8 cellular contexts compared by ENCODE assay signal in genomic region chr11:316031-316701, GRCh38. TPM values are rescaled to one million over a fixed set of nuclear protein-coding genes. Genes with fewer than 3 reads are reported as not detected.
DNase-seq lines count a peak whose midpoint lies in the region; ATAC-seq and TF ChIP-seq lines count a peak whose summit lies in the region.
"Had no signal": no experiment of that assay in that cellular context is flagged by ENCODE, and none has a peak within 500 bp of the region (broad histone marks: within the 10 kb centered on the region; RNA-seq: fewer than 3 reads in every experiment).

No MANE protein-coding gene starts in this region.

- H3K27ac Mint-ChIP-seq in activated CD4-positive, alpha-beta T cell treated with anti-CD3 and anti-CD28 coated beads, Interleukin-2, amount 10 ng/mL, durations not matched to agents 24 days and 14 days: peak overlapping the region; percentile 96

- no peak for ATAC-seq in HG02759 (IDR thresholded peaks at IDR 0.05; ENCODE audit: unreplicated experiment)

- no peaks in the 10 kb centered on the region for H3K27me3 Mint-ChIP-seq in activated CD4-positive, alpha-beta T cell treated with anti-CD3 and anti-CD28 coated beads, Interleukin-2, amount 10 ng/mL, durations not matched to agents 24 days and 14 days

- no peaks in the 10 kb centered on the region for H3K9me3 Mint-ChIP-seq in activated CD4-positive, alpha-beta T cell treated with anti-CD3 and anti-CD28 coated beads, Interleukin-2, amount 10 ng/mL, durations not matched to agents 24 days and 14 days

- H3K36me3 ChIP-seq in tibial artery: no peaks in the 10 kb centered on the region

- peaks cover 41% of the 10 kb centered on the region for H3K4me1 Mint-ChIP-seq in activated CD4-positive, alpha-beta T cell treated with anti-CD3 and anti-CD28 coated beads, Interleukin-2, amount 10 ng/mL, durations not matched to agents 24 days and 14 days

- no peaks in the 10 kb centered on the region for H3K9me3 ChIP-seq in tibial artery

- TF ChIP-seq CTCF in tibial artery (IDR thresholded peaks at IDR 0.05): no peak

- DNase-seq in activated CD4-positive, alpha-beta T cell treated with anti-CD3 and anti-CD28 coated beads, Interleukin-2, amount 10 ng/mL, durations not matched to agents 24 days and 14 days: peak; percentile 87
- DNase-seq in activated CD4-positive, alpha-beta T cell treated with anti-CD3 and anti-CD28 coated beads, Interleukin-2, amount 50 U/mL, for 1 hour: no peak
- DNase-seq in tibial artery: peak; percentile 21 to 67
- DNase-seq in NCI-H2171 (lab: John Stamatoyannopoulos, UW): no peak

- H3K4me3 ChIP-seq in iPS-11a (ENCODE audit: low read depth, low read length) (peak overlapping the region; percentile 75), tibial artery (peak overlapping the region; percentile 50 to 51)

- peaks cover 0 to 11% of the 10 kb centered on the region in 2 donors for H3K27me3 ChIP-seq in tibial artery

- H3K36me3 Mint-ChIP-seq in activated CD4-positive, alpha-beta T cell treated with anti-CD3 and anti-CD28 coated beads, Interleukin-2, amount 10 ng/mL, durations not matched to agents 24 days and 14 days (ENCODE audit: low read depth): peaks cover 49% of the 10 kb centered on the region

- peak overlapping the region; percentile 95 for H3K4me3 Mint-ChIP-seq in activated CD4-positive, alpha-beta T cell treated with anti-CD3 and anti-CD28 coated beads, Interleukin-2, amount 10 ng/mL, durations not matched to agents 24 days and 14 days

- intact Hi-C loops in activated CD4-positive, alpha-beta T cell treated with anti-CD3 and anti-CD28 coated beads, Interleukin-2, amount 10 ng/mL, durations not matched to agents 24 days and 14 days (cut with micrococcal nuclease): no loop called here
- intact Hi-C loops in tibial artery (cut with DNase I; ENCODE audit: low total_unique reads): no loop called here

- peak overlapping the region; percentile 14 to 30 for H3K27ac ChIP-seq in tibial artery
- H3K27ac ChIP-seq: C4-2B had no signal

- H3K4me1 ChIP-seq in tibial artery: peaks cover 0 to 31% (median 18%) of the 10 kb centered on the region in 4 donors

RNA-seq across cellular contexts. Expression of gene IFITM1, which starts 2.3 kb away (rescaled TPM):
- total RNA-seq in activated CD4-positive, alpha-beta T cell treated with anti-CD3 and anti-CD28 coated beads, Interleukin-2, amount 10 ng/mL, durations not matched to agents 24 days and 14 days: 241 and 256 TPM in 2 replicates

RNA-seq across cellular contexts. Expression of gene IFITM3, which starts 4.5 kb away (rescaled TPM):
- total RNA-seq in activated CD4-positive, alpha-beta T cell treated with anti-CD3 and anti-CD28 coated beads, Interleukin-2, amount 10 ng/mL, durations not matched to agents 24 days and 14 days: 5.0 and 6.0 TPM in 2 replicates

RNA-seq across cellular contexts. Expression of gene IFITM2, which starts 8.6 kb away (rescaled TPM):
- total RNA-seq in activated CD4-positive, alpha-beta T cell treated with anti-CD3 and anti-CD28 coated beads, Interleukin-2, amount 10 ng/mL, durations not matched to agents 24 days and 14 days: 659 and 674 TPM in 2 replicates

RNA-seq across cellular contexts. Expression of gene IFITM5, which starts 16.8 kb away (rescaled TPM):
- not detected in 2 replicates for total RNA-seq in activated CD4-positive, alpha-beta T cell treated with anti-CD3 and anti-CD28 coated beads, Interleukin-2, amount 10 ng/mL, durations not matched to agents 24 days and 14 days
- total RNA-seq: M059J had no signal

RNA-seq across cellular contexts. Expression of gene PGGHG, which starts 27.2 kb away (rescaled TPM):
- 136 and 142 TPM in 2 replicates for total RNA-seq in activated CD4-positive, alpha-beta T cell treated with anti-CD3 and anti-CD28 coated beads, Interleukin-2, amount 10 ng/mL, durations not matched to agents 24 days and 14 days

Comparison
In these comparisons a context has a peak if more than half of its experiments do, and no peak if none do; other contexts are left out.
1. DNase-seq: peak in activated CD4-positive, alpha-beta T cell treated with anti-CD3 and anti-CD28 coated beads, Interleukin-2, amount 10 ng/mL, durations not matched to agents 24 days and 14 days (single experiment) and tibial artery (2 of 2); none in activated CD4-positive, alpha-beta T cell treated with anti-CD3 and anti-CD28 coated beads, Interleukin-2, amount 50 U/mL, for 1 hour (single experiment) and NCI-H2171 (single experiment).